In the genomic region with DNA sequence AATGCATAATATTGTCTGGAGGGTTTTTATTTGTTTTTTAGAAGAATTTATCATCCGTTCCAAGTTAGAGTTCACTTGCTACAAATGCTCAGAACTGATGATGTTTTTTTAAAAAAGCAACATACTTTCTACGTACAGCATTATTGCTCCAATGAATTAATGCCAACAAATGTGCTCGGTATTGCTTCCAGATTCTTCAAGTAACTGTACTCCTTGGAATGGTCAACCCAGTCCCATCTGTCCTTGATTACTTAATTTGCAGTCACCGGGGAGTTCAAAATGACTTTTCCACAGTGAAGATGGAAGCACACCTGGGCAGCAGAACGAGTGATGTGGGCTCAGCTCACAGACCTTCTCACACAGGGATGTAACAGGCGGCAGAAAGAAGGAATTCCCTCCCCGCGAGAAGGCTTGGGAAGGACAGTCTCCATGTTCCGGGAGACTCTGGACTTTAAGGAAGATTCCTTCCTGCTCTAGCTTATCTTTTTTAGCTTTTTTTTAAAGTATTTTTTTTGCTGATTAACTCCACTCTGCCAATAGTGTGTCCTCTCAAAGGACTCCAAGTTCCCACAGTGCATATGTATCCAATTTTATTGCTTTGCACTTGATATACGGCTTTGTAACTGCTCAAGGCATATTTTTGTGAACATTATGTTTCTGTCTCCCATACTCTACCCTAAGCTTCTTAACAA, we compare ENCODE assay signal across 14 cellular contexts.
DNase-seq lines count a peak whose midpoint lies in the region; ATAC-seq and TF ChIP-seq lines count a peak whose summit lies in the region.
"Had no signal": no experiment of that assay in that cellular context is flagged by ENCODE, and none has a peak within 500 bp of the region (broad histone marks: within the 10 kb centered on the region; RNA-seq: fewer than 3 reads in every experiment).

No MANE protein-coding gene starts in this region.

- peaks cover 2% of the 10 kb centered on the region for H3K79me2 ChIP-seq in osteoblast (ENCODE audit: insufficient read depth, low read length)

- no peaks in the 10 kb centered on the region for H3K9me3 ChIP-seq in osteoblast (ENCODE audit: low read depth, low read length)

- H2AFZ ChIP-seq in osteoblast (ENCODE audit: low read length), result no peak overlapping the region

- peaks cover 8% of the 10 kb centered on the region for H3K4me1 ChIP-seq in osteoblast (ENCODE audit: insufficient read depth, low read length)

- H3K27me3 ChIP-seq in osteoblast (ENCODE audit: insufficient read depth, low read length), result no peaks in the 10 kb centered on the region

- peak overlapping the region; percentile 15 for H3K4me2 ChIP-seq in osteoblast (ENCODE audit: insufficient read depth, low read length)

- DNase-seq in AG09319 (ENCODE audit: extremely low read depth, low read depth) (peak; percentile 80), HFF-Myc (ENCODE audit: extremely low read depth, low read depth) (peak; percentile 86), epithelial cell of prostate (ENCODE audit: low read depth, low spot score) (no peak), osteoblast (ENCODE audit: insufficient read length, low spot score, missing footprints) (no peak), NCI-H1694 treated with DMSO at 0.1 percent for 48 hours (lab: John Stamatoyannopoulos, UW) (no peak), RPMI8226 (no peak)
- DNase-seq: activated naive CD8-positive, alpha-beta T cell treated with anti-CD3 and anti-CD28 coated beads, Interleukin-2, amount 10 ng/mL, durations not matched to agents 7 days and 5 days; head of caudate nucleus; NCI-H748 treated with DMSO at 0.1 percent for 48 hours; SHP77; stimulated activated CD4-positive, alpha-beta T cell treated with anti-CD3 and anti-CD28 coated beads, Interleukin-2, amount 100 ng/mL, for 48 hours had no signal

- H3K27ac ChIP-seq in epithelial cell of prostate, result peak overlapping the region; percentile 82
- H3K27ac ChIP-seq in osteoblast (ENCODE audit: low read depth, low read length), result peak overlapping the region; percentile 13

- H3K36me3 ChIP-seq in osteoblast (ENCODE audit: insufficient read depth, low read length), result no peaks in the 10 kb centered on the region

- TF ChIP-seq CTCF in AG09319 (IDR thresholded peaks at IDR 0.05; ENCODE audit: low read depth, low read length), result no peak
- no peak for TF ChIP-seq CTCF in HFF-Myc (IDR thresholded peaks at IDR 0.05; ENCODE audit: low read depth, low read length, missing control alignments)
- no peak for TF ChIP-seq CTCF in osteoblast (IDR thresholded peaks at IDR 0.05; ENCODE audit: extremely low read depth, low read depth, low read length)

- no peaks in the 10 kb centered on the region for H4K20me1 ChIP-seq in osteoblast (ENCODE audit: insufficient read depth, low read length)

- ATAC-seq in GM21717 (IDR thresholded peaks at IDR 0.05; ENCODE audit: unreplicated experiment) (no peak), HG03378 (IDR thresholded peaks at IDR 0.05; ENCODE audit: unreplicated experiment) (no peak)
- ATAC-seq: stimulated activated memory B cell treated with anti-CD40 and anti-IgM and Interleukin-4, amounts not matched to agents 10 μg/mL and 1 μg/mL and 100 μg/mL, for 72 hours had no signal

- H3K4me3 ChIP-seq in HFF-Myc (replicated peaks; ENCODE audit: low read depth, low read length) (peak overlapping the region; percentile 39), osteoblast (ENCODE audit: insufficient read depth, low read length) (no peak overlapping the region)

Comparison
In these comparisons a context has a peak if more than half of its experiments do, and no peak if none do; other contexts are left out.
1. DNase-seq: peak in AG09319 (single experiment) and HFF-Myc (single experiment); none in epithelial cell of prostate (single experiment), osteoblast (single experiment), NCI-H1694 treated with DMSO at 0.1 percent for 48 hours (single experiment) and RPMI8226 (single experiment).